ENCODE assay signal across 15 cellular contexts in the genomic region with DNA sequence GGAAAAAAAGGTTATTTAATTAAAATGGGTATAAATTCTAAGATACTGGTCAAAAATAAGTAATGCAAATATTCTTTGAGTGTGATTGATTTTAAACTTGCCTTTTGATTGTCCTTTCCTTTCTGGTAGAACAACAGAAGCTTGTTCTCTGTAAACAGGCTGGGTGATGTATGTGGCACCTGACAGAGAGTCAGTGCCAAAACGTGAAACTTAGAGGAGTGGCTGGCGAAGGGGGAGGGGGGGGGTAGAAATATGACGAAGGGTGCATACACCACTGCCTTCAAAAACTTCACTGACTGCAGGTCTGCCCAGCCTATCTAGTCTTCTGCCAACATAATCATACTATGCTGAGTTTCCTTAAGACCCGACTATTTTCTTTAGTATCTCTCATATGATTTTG.
DNase-seq lines count a peak whose midpoint lies in the region; ATAC-seq, FAIRE-seq and TF ChIP-seq lines count a peak whose summit lies in the region.
"Had no signal": no experiment of that assay in that cellular context is flagged by ENCODE, and none has a peak within 500 bp of the region (broad histone marks: within the 10 kb centered on the region; RNA-seq: fewer than 3 reads in every experiment).

No MANE protein-coding gene starts in this region.

- DNase-seq in GM23338 (ENCODE audit: low spot score) (no peak), NCI-H69 (lab: John Stamatoyannopoulos, UW) (peak; percentile 87), WERI-Rb-1 (no peak), urothelium cell line (ENCODE audit: low spot score) (no peak)
- DNase-seq in effector memory CD8-positive, alpha-beta T cell = no peak
- DNase-seq: BE2C; CD4-positive, alpha-beta memory T cell; DMS53; GM23248; H7 had no signal

- H3K9me3 ChIP-seq in WERI-Rb-1 (ENCODE audit: severe bottlenecking) = no peaks in the 10 kb centered on the region
- H3K9me3 ChIP-seq: A549, BE2C had no signal

- no peaks in the 10 kb centered on the region for H3K27me3 ChIP-seq in GM23338 (ENCODE audit: insufficient read depth)
- no peaks in the 10 kb centered on the region for H3K27me3 ChIP-seq in WERI-Rb-1 (ENCODE audit: insufficient read depth, low read depth, severe bottlenecking)
- H3K27me3 ChIP-seq: BE2C had no signal

- no peak for ATAC-seq in GM23338
- no peak for ATAC-seq in GM21447 (IDR thresholded peaks at IDR 0.05; ENCODE audit: unreplicated experiment)
- no peak for ATAC-seq in effector memory CD8-positive, alpha-beta T cell (replicated peaks)
- ATAC-seq: A549 had no signal

- no peak for FAIRE-seq in urothelium cell line (lab: Jason Lieb, UNC)
- FAIRE-seq: A549, D721Med had no signal

- H3K4me2 ChIP-seq in GM23338 = no peak overlapping the region
- H3K4me2 ChIP-seq: A549 had no signal

- H3K4me3 Mint-ChIP-seq in GM23338 (no peak overlapping the region), nephron (peak overlapping the region in 1 of 3 experiments; percentile 41)
- no peak overlapping the region for H3K4me3 Mint-ChIP-seq in effector memory CD8-positive, alpha-beta T cell
- H3K4me3 Mint-ChIP-seq: CD4-positive, alpha-beta memory T cell had no signal

- H3K9me2 ChIP-seq in GM23338 (ENCODE audit: insufficient read depth) = 0 out of 2 replicates have a peak, but pooled peaks cover 9% of the 10 kb centered on the region

- TF ChIP-seq CTCF in GM23338 (conservative IDR thresholded peaks at IDR 0.05; ENCODE audit: low read depth in 2 of 2) (no peak), WERI-Rb-1 (IDR thresholded peaks at IDR 0.05; ENCODE audit: low read depth, low read length) (no peak), nephron (IDR thresholded peaks at IDR 0.05; ENCODE audit: unreplicated experiment in 3 of 3) (no peak)

- peaks cover 2% of the 10 kb centered on the region; the same call in 1 of the 3 replicates for H3K9me3 Mint-ChIP-seq in GM23338
- H3K9me3 Mint-ChIP-seq in nephron = no peaks in the 10 kb centered on the region
- H3K9me3 Mint-ChIP-seq in effector memory CD8-positive, alpha-beta T cell = peaks cover 0 to 11% of the 10 kb centered on the region in 2 donors

- H2AFZ ChIP-seq in GM23338 = peak overlapping the region; percentile 80; the same call in 1 of the 2 replicates
- H2AFZ ChIP-seq: GM23248 had no signal

- H3K4me3 ChIP-seq in GM23338 (no peak overlapping the region), WERI-Rb-1 (ENCODE audit: low read depth, low read length) (no peak overlapping the region)
- H3K4me3 ChIP-seq: A549, GM23248 had no signal

- H3K27me3 Mint-ChIP-seq in GM23338 (ENCODE audit: insufficient read depth, low read depth, poor library complexity) = no peaks in the 10 kb centered on the region
- H3K27me3 Mint-ChIP-seq in nephron (ENCODE audit: low read depth) = no peaks in the 10 kb centered on the region
- no peaks in the 10 kb centered on the region for H3K27me3 Mint-ChIP-seq in effector memory CD8-positive, alpha-beta T cell
- H3K27me3 Mint-ChIP-seq: CD4-positive, alpha-beta memory T cell had no signal

- H3K27ac ChIP-seq in GM23338 (ENCODE audit: low read depth) (no peak overlapping the region), WERI-Rb-1 (peak overlapping the region; percentile 96)
- H3K27ac ChIP-seq: A549, C4-2B, GM23248 had no signal

- no peaks in the 10 kb centered on the region for H3F3A ChIP-seq in GM23338 (replicated peaks; ENCODE audit: low read depth)

- H4K20me1 ChIP-seq in GM23338 (replicated peaks; ENCODE audit: insufficient read depth) = no peaks in the 10 kb centered on the region

- no peaks in the 10 kb centered on the region for H3K79me2 ChIP-seq in GM23338 (replicated peaks; ENCODE audit: insufficient read depth)

- H3K36me3 Mint-ChIP-seq in GM23338 (ENCODE audit: low read depth) (peaks cover 2% of the 10 kb centered on the region; the same call in 2 of the 3 replicates), nephron (ENCODE audit: low read depth) (no peaks in the 10 kb centered on the region)
- H3K36me3 Mint-ChIP-seq in effector memory CD8-positive, alpha-beta T cell (ENCODE audit: insufficient read depth) = no peaks in the 10 kb centered on the region
- H3K36me3 Mint-ChIP-seq: CD4-positive, alpha-beta memory T cell had no signal

- peaks cover 18% of the 10 kb centered on the region for H3K4me1 ChIP-seq in GM23338 (ENCODE audit: insufficient read depth)
- H3K4me1 ChIP-seq: A549 had no signal

- no peak overlapping the region for H3K27ac Mint-ChIP-seq in GM23338
- H3K27ac Mint-ChIP-seq in nephron = peak overlapping the region; percentile 53 to 86 (median 77)
- no peak overlapping the region for H3K27ac Mint-ChIP-seq in effector memory CD8-positive, alpha-beta T cell
- H3K27ac Mint-ChIP-seq: CD4-positive, alpha-beta memory T cell had no signal

- H3K36me3 ChIP-seq in GM23338 (ENCODE audit: insufficient read depth) (0 out of 2 replicates have a peak, but pooled peaks cover 3% of the 10 kb centered on the region), WERI-Rb-1 (no peaks in the 10 kb centered on the region)
- H3K36me3 ChIP-seq: BE2C had no signal

- H3K4me1 Mint-ChIP-seq in GM23338 = peaks cover 31% of the 10 kb centered on the region
- peaks cover 55% of the 10 kb centered on the region for H3K4me1 Mint-ChIP-seq in nephron
- no peaks in the 10 kb centered on the region for H3K4me1 Mint-ChIP-seq in effector memory CD8-positive, alpha-beta T cell (ENCODE audit: low read depth in 2 of 2)
- H3K4me1 Mint-ChIP-seq: CD4-positive, alpha-beta memory T cell had no signal

TF ChIP-seq in GM23338, 12 proteins besides CTCF, POLR2A, EP300 and RAD21 (continues in another document):
- TF ChIP-seq ZNF114 (CRISPR knock-in tag; IDR thresholded peaks at IDR 0.05) (no peak), ZNF331 (CRISPR knock-in tag; IDR thresholded peaks at IDR 0.05; ENCODE audit: low read depth) (no peak), POLR2AphosphoS5 (IDR thresholded peaks at IDR 0.05; ENCODE audit: low read depth) (no peak), JUNB (IDR thresholded peaks at IDR 0.05; ENCODE audit: unreplicated experiment) (no peak), STAT1 (IDR thresholded peaks at IDR 0.05; ENCODE audit: unreplicated experiment) (no peak), EZH2 (IDR thresholded peaks at IDR 0.05; ENCODE audit: low read depth, unreplicated experiment) (no peak), NANOG (IDR thresholded peaks at IDR 0.05; ENCODE audit: borderline replicate concordance) (no peak)
- TF ChIP-seq, protein P1, sequence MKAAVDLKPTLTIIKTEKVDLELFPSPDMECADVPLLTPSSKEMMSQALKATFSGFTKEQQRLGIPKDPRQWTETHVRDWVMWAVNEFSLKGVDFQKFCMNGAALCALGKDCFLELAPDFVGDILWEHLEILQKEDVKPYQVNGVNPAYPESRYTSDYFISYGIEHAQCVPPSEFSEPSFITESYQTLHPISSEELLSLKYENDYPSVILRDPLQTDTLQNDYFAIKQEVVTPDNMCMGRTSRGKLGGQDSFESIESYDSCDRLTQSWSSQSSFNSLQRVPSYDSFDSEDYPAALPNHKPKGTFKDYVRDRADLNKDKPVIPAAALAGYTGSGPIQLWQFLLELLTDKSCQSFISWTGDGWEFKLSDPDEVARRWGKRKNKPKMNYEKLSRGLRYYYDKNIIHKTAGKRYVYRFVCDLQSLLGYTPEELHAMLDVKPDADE (IDR thresholded peaks at IDR 0.05) = no peak

Comparison
In these comparisons a context has a peak if more than half of its experiments do, and no peak if none do; other contexts are left out.
1. H3K27ac Mint-ChIP-seq: peak in nephron (3 of 3); none in GM23338 (single experiment) and effector memory CD8-positive, alpha-beta T cell (0 of 2).